ENCODE assay signal across 8 cellular contexts in genomic region chr22:40524392-40525249, GRCh38.
DNase-seq lines count a peak whose midpoint lies in the region; ATAC-seq, FAIRE-seq and TF ChIP-seq lines count a peak whose summit lies in the region.

No MANE protein-coding gene starts in this region.

- peak; percentile 47; the same call in 1 of the 3 replicates for ATAC-seq in K562
- peak; percentile 49 to 56 (median 51) for ATAC-seq in right lobe of liver
- ATAC-seq in HG02981 (IDR thresholded peaks at IDR 0.05; ENCODE audit: unreplicated experiment), result no peak
- no peak for ATAC-seq in HG02678 (IDR thresholded peaks at IDR 0.05; ENCODE audit: unreplicated experiment)

- CTCF ChIA-PET in K562 (lab: Yijun Ruan, JAX; ENCODE audit: low intra/inter-chr PET ratio), result interaction anchor here (0.6 to 1.3 kb wide), 2 partner anchors 120 to 122 kb away, joined by 3 read pairs; no protein-coding TSS in a partner anchor

- TF ChIP-seq CTCF in LNCAP (IDR thresholded peaks at IDR 0.05), result peak; percentile 57
- TF ChIP-seq CTCF in K562 (IDR thresholded peaks at IDR 0.05 in 2 of 3, conservative IDR thresholded peaks at IDR 0.05 in 1 of 3; ENCODE audit: insufficient read depth in 2 of 3, low read depth in 1 of 3, low read length in 3 of 3), result peak in 2 of 3 experiments; percentile 20 to 37; a peak in 3 of 6 replicates
- TF ChIP-seq CTCF in right lobe of liver (IDR thresholded peaks at IDR 0.05), result peak; percentile 33 to 36 (median 34)

- H4K20me1 ChIP-seq in K562 (replicated peaks; ENCODE audit: control insufficient read depth, insufficient read depth, low read length), result no peaks in the 10 kb centered on the region

- H3K4me2 ChIP-seq in K562 (ENCODE audit: insufficient read depth, low read length), result no peak overlapping the region

- in situ Hi-C loops in K562 (cut with MboI), result loop anchor here (5.0 kb wide), 1 partner anchor 118 kb away; no protein-coding TSS in a partner anchor

- TF ChIP-seq POLR2A in K562 (conservative IDR thresholded peaks at IDR 0.05) (no peak), right lobe of liver (IDR thresholded peaks at IDR 0.05) (no peak)

- BruUV-seq in K562 (replicated peaks; lab: Mats Ljungman, UMichigan), result no TSS peak

- H3K36me3 ChIP-seq in K562 (ENCODE audit: control insufficient read depth, insufficient read depth, low read length), result no peaks in the 10 kb centered on the region
- no peaks in the 10 kb centered on the region for H3K36me3 ChIP-seq in right lobe of liver
- H3K36me3 ChIP-seq in H7 (replicated peaks; ENCODE audit: control insufficient read depth, insufficient read depth, low read length), result no peaks in the 10 kb centered on the region

- H3K27ac ChIP-seq in K562 (ENCODE audit: extremely low read depth, low read depth, low read length) (no peak overlapping the region), right lobe of liver (peak overlapping the region in 1 of 3 donors; percentile 59)

- no peak overlapping the region for H2AFZ ChIP-seq in K562 (ENCODE audit: low read depth, low read length)

- H3K4me3 ChIP-seq in K562 (no peak overlapping the region), right lobe of liver (no peak overlapping the region), H7 (ENCODE audit: insufficient read depth, low read depth, low read length) (no peak overlapping the region)

- FAIRE-seq in K562 (lab: Jason Lieb, UNC), result peak; percentile 59

- no peak overlapping the region for H3K9ac ChIP-seq in K562 (ENCODE audit: insufficient read depth in 1 of 2, low read depth in 2 of 2, low read length in 2 of 2)

- WGBS in K562 (ENCODE audit: insufficient coverage, low coverage, missing lambda C conversion rate), result 85% methylated on average over 9 of the region's 9 CpGs
- WGBS in right lobe of liver (ENCODE audit: insufficient coverage, low coverage, low lambda C conversion rate, missing lambda C conversion rate), result 76% methylated on average over 6 of the region's 9 CpGs

- peak; percentile 28 for DNase-seq in GF-D8 (lab: John Stamatoyannopoulos, UW)
- DNase-seq in K562 (ENCODE audit: extremely low read depth in 1 of 4, low spot score in 3 of 4), result peak in 2 of 4 experiments; percentile 13 to 15
- no peak for DNase-seq in right lobe of liver
- no peak for DNase-seq in H7
- DNase-seq in stimulated activated naive CD4-positive, alpha-beta T cell treated with Interleukin-2 at 50 U/mL for 16 hours (lab: John Stamatoyannopoulos, UW), result no peak

- H3K79me2 ChIP-seq in K562 (ENCODE audit: control insufficient read depth, insufficient read depth, low read length), result no peaks in the 10 kb centered on the region

- POLR2A ChIA-PET in K562 (lab: Yijun Ruan, JAX), result interaction anchor here (0.6 to 1.9 kb wide), 3 partner anchors 9 to 27 kb away, joined by 3 to 6 read pairs (median 3); no protein-coding TSS in a partner anchor

- peak; percentile 23 to 44; a peak in 3 of 4 replicates for TF ChIP-seq RAD21 in K562 (CRISPR knock-in tag; conservative IDR thresholded peaks at IDR 0.05 in 1 of 2, IDR thresholded peaks at IDR 0.05 in 1 of 2)

- no peaks in the 10 kb centered on the region for H3K9me1 ChIP-seq in K562 (ENCODE audit: control insufficient read depth, insufficient read depth, low read length)

- intact Hi-C loops in K562 (cut with micrococcal nuclease), result loop anchor here (1.0 to 2.0 kb wide), 2 partner anchors 28 to 122 kb away; no protein-coding TSS in a partner anchor
- intact Hi-C loops in right lobe of liver (cut with DNase I), result loop anchor here in 1 of 2 donors (10.0 kb wide), 1 partner anchor 120 kb away; no protein-coding TSS in a partner anchor

- no peaks in the 10 kb centered on the region for H3K27me3 ChIP-seq in K562 (ENCODE audit: control insufficient read depth in 2 of 2, insufficient read depth in 2 of 2, low read length in 2 of 2)
- H3K27me3 ChIP-seq in right lobe of liver, result no peaks in the 10 kb centered on the region
- H3K27me3 ChIP-seq in H7 (ENCODE audit: control insufficient read depth, insufficient read depth, low read length), result no peaks in the 10 kb centered on the region

- H3K4me1 ChIP-seq in K562 (replicated peaks in 1 of 2; ENCODE audit: control insufficient read depth in 2 of 2, insufficient read depth in 2 of 2, low read length in 2 of 2) (peaks cover 0 to 6% of the 10 kb centered on the region in 2 experiments; a peak in 1 of 5 replicates), right lobe of liver (peaks cover 0 to 10% (median 4%) of the 10 kb centered on the region in 4 donors)

- no peak for TF ChIP-seq EP300 in K562 (IDR thresholded peaks at IDR 0.05; ENCODE audit: low read length)

- H3K9me3 ChIP-seq in K562 (replicated peaks; ENCODE audit: control insufficient read depth, insufficient read depth, low read depth, low read length), result no peaks in the 10 kb centered on the region
- no peaks in the 10 kb centered on the region for H3K9me3 ChIP-seq in right lobe of liver

TF ChIP-seq in K562, 482 proteins besides CTCF, POLR2A, EP300 and RAD21:
- TF ChIP-seq CEBPB (tag; IDR thresholded peaks at IDR 0.05) (peak; percentile 85), ZNF311 (CRISPR knock-in tag; IDR thresholded peaks at IDR 0.05) (no peak), GABPA (tag; conservative IDR thresholded peaks at IDR 0.05; ENCODE audit: low read depth) (0 out of 2 replicates have a peak, but pooled peaks have one; percentile 13), CEBPG (CRISPR knock-in tag; IDR thresholded peaks at IDR 0.05) (no peak; the same call in 1 of the 2 replicates), CEBPG (tag; conservative IDR thresholded peaks at IDR 0.05 in 1 of 2, IDR thresholded peaks at IDR 0.05 in 1 of 2) (peak in 1 of 2 experiments; percentile 25; a peak in 1 of 4 replicates)
- TF ChIP-seq, protein P1, sequence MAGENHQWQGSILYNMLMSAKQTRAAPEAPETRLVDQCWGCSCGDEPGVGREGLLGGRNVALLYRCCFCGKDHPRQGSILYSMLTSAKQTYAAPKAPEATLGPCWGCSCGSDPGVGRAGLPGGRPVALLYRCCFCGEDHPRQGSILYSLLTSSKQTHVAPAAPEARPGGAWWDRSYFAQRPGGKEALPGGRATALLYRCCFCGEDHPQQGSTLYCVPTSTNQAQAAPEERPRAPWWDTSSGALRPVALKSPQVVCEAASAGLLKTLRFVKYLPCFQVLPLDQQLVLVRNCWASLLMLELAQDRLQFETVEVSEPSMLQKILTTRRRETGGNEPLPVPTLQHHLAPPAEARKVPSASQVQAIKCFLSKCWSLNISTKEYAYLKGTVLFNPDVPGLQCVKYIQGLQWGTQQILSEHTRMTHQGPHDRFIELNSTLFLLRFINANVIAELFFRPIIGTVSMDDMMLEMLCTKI (IDR thresholded peaks at IDR 0.05; ENCODE audit: partially characterized antibody), result no peak

Comparison
In these comparisons a context has a peak if more than half of its experiments do, and no peak if none do; other contexts are left out.
1. ATAC-seq: peak in K562 (single experiment) and right lobe of liver (4 of 4); none in HG02981 (single experiment) and HG02678 (single experiment).
2. Peak in every context shown above with its lines, with median percentiles within 50 percentile points of each other: CTCF ChIP-seq.